ENCODE assay signal across 8 cellular contexts in genomic region chr13:48975926-48976676, GRCh38. TPM values are rescaled to one million over a fixed set of nuclear protein-coding genes. Genes with fewer than 3 reads are reported as not detected.
A peak's percentile ranks its signal among the peaks of the same experiment; 100 is the strongest.
DNase-seq lines count a peak whose midpoint lies in the region; ATAC-seq, FAIRE-seq and TF ChIP-seq lines count a peak whose summit lies in the region.

No MANE protein-coding gene starts in this region.

- H3K4me1 ChIP-seq in BLaER1 treated with 17β-estradiol and CSF1 and Interleukin-3, amounts not matched to agents 10 nM and 100 nM = peaks cover 27 to 50% (median 46%) of the 10 kb centered on the region in 10 experiments
- H3K4me1 ChIP-seq in liver (ENCODE audit: control insufficient read depth in 4 of 4, insufficient read depth in 4 of 4, low read length in 3 of 4) = peaks cover 0 to 16% (median 3%) of the 10 kb centered on the region in 4 donors

- FAIRE-seq in GM19239 (lab: Jason Lieb, UNC) = no peak

- under 1% methylated on average over 85 of the region's 85 CpGs for WGBS in liver

- H3K9me3 ChIP-seq in BLaER1 treated with 17β-estradiol and CSF1 and Interleukin-3, amounts not matched to agents 10 nM and 100 nM (replicated peaks in 1 of 11) = peaks cover 34 to 42% (median 38%) of the 10 kb centered on the region in 11 experiments
- H3K9me3 ChIP-seq in liver (ENCODE audit: control insufficient read depth in 4 of 4, low read length in 3 of 4) = peaks cover 0 to 23% (median 5%) of the 10 kb centered on the region in 4 donors

- peak overlapping the region; percentile 73 to 93 (median 86); a peak in 21 of 22 replicates for H3K4me2 ChIP-seq in BLaER1 treated with 17β-estradiol and CSF1 and Interleukin-3, amounts not matched to agents 10 nM and 100 nM

- TF ChIP-seq RAD21 in liver (IDR thresholded peaks at IDR 0.05) = peak in 1 of 2 donors; percentile 34

- H3K27ac ChIP-seq in BLaER1 treated with 17β-estradiol and CSF1 and Interleukin-3, amounts not matched to agents 10 nM and 100 nM = peak overlapping the region; percentile 96 to 99 (median 98)
- peak overlapping the region; percentile 98 to 99 for H3K27ac ChIP-seq in liver (ENCODE audit: low read depth in 1 of 2, low read length in 2 of 2)

- no peak for TF ChIP-seq CTCF in liver (IDR thresholded peaks at IDR 0.05; ENCODE audit: low read depth, low read length, missing input control)

- peak; percentile 62 for ATAC-seq in HG03439 (IDR thresholded peaks at IDR 0.05; ENCODE audit: unreplicated experiment)

- H4K20me1 ChIP-seq in BLaER1 treated with 17β-estradiol and CSF1 and Interleukin-3, amounts not matched to agents 10 nM and 100 nM = peaks cover 0 to 45% (median 38%) of the 10 kb centered on the region in 11 experiments; a peak in 13 of 22 replicates

- peak overlapping the region; percentile 77 to 91 (median 86) for H3K4me3 ChIP-seq in BLaER1 treated with 17β-estradiol and CSF1 and Interleukin-3, amounts not matched to agents 10 nM and 100 nM
- H3K4me3 ChIP-seq in liver (ENCODE audit: low read depth in 1 of 3, low read length in 3 of 3) = peak overlapping the region; percentile 93 to 97 (median 96)

- H3K27me3 ChIP-seq in BLaER1 treated with 17β-estradiol and CSF1 and Interleukin-3, amounts not matched to agents 10 nM and 100 nM = no peaks in the 10 kb centered on the region
- H3K27me3 ChIP-seq in liver (ENCODE audit: control insufficient read depth in 4 of 4, insufficient read depth in 4 of 4, low read length in 3 of 4) = no peaks in the 10 kb centered on the region

- DNase-seq in GM19239 (ENCODE audit: insufficient read length, low spot score) (peak; percentile 66), NCI-H526 treated with DMSO at 0.1 percent for 48 hours (lab: John Stamatoyannopoulos, UW) (peak; percentile 92), dedifferentiated amniotic fluid mesenchymal stem cell (ENCODE audit: extremely low spot score) (peak; percentile 83)
- DNase-seq in activated CD4-positive, alpha-beta T cell treated with anti-CD3 and anti-CD28 coated beads, Interleukin-2, amount 50 U/mL, for 1 hour = peak; percentile 85
- peak; percentile 90 for DNase-seq in stimulated activated CD4-positive, alpha-beta T cell treated with anti-CD3 and anti-CD28 coated beads, Interleukin-4, amount 100 ng/mL, for 1 hour

- H3K36me3 ChIP-seq in BLaER1 treated with 17β-estradiol and CSF1 and Interleukin-3, amounts not matched to agents 10 nM and 100 nM = peaks cover 0 to 8% (median 5%) of the 10 kb centered on the region in 11 experiments; a peak in 5 of 22 replicates
- no peaks in the 10 kb centered on the region for H3K36me3 ChIP-seq in liver (ENCODE audit: control insufficient read depth in 4 of 4, insufficient read depth in 3 of 4, low read depth in 1 of 4, low read length in 3 of 4)

- H3K9ac ChIP-seq in BLaER1 treated with 17β-estradiol and CSF1 and Interleukin-3, amounts not matched to agents 10 nM and 100 nM = peak overlapping the region; percentile 94 to 98 (median 97)
- peak overlapping the region; percentile 87 to 100 for H3K9ac ChIP-seq in liver (ENCODE audit: low read depth in 1 of 2, low read length in 2 of 2)

TF ChIP-seq in liver, 16 proteins besides CTCF, POLR2A, EP300 and RAD21:
- TF ChIP-seq, protein P1, sequence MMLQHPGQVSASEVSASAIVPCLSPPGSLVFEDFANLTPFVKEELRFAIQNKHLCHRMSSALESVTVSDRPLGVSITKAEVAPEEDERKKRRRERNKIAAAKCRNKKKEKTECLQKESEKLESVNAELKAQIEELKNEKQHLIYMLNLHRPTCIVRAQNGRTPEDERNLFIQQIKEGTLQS (IDR thresholded peaks at IDR 0.05) = no peak
- TF ChIP-seq EGR1 (IDR thresholded peaks at IDR 0.05; ENCODE audit: low read depth in 2 of 2) = peak in 1 of 2 donors; percentile 28
- no peak for TF ChIP-seq TAF1 (conservative IDR thresholded peaks at IDR 0.05)
- TF ChIP-seq RXRA (IDR thresholded peaks at IDR 0.05) = peak in 1 of 2 donors; percentile 7
- TF ChIP-seq SP1 (IDR thresholded peaks at IDR 0.05) = peak; percentile 13
- TF ChIP-seq REST (IDR thresholded peaks at IDR 0.05) = peak; percentile 48
- peak; percentile 87 for TF ChIP-seq YY1 (IDR thresholded peaks at IDR 0.05)
- no peak for TF ChIP-seq HNF4G (IDR thresholded peaks at IDR 0.05)
- no peak for TF ChIP-seq HNF4A (conservative IDR thresholded peaks at IDR 0.05)
- no peak for TF ChIP-seq JUND (IDR thresholded peaks at IDR 0.05)

RNA-seq across cellular contexts. Expression of gene FNDC3A, which starts 0.4 kb away (rescaled TPM):
- total RNA-seq in liver = 10 to 100 TPM; 37.3 to 89.5 TPM
- polyA plus RNA-seq in liver = 10 to 100 TPM; 25.2 to 26.8 TPM

Comparison
In these comparisons a context has a peak if more than half of its experiments do, and no peak if none do; other contexts are left out.
1. Peak in every context shown above with its lines: DNase-seq, ATAC-seq, H3K4me3 ChIP-seq and H3K27ac ChIP-seq.